1 cellular context compared by ENCODE assay signal in the genomic region with DNA sequence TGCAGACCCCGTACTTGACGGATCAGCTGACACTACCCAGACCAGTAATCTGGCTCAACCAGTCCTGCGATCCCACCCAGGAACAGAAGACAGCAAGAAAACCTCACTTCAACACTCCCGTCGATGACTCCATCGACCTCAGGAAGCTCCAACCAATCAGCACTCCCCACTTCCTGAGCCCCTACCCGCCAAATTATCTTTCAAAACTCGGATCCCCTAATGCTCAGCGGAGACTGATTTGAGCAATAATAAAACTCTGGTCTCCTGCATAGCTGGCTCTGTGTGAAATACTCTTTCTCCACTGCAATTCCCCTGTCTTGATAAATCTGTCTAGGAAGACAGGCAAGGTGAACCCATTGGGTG.
TF ChIP-seq lines count a peak whose summit lies in the region.

No MANE protein-coding gene starts in this region.

TF ChIP-seq in K562, 482 proteins besides CTCF, POLR2A, EP300 and RAD21 (continues in another document):
- no peak for TF ChIP-seq SIN3B (IDR thresholded peaks at IDR 0.05; ENCODE audit: low read depth)
- TF ChIP-seq CBX8 (IDR thresholded peaks at IDR 0.05; ENCODE audit: borderline replicate concordance, extremely low read depth, low read depth, low read length, poor library complexity, severe bottlenecking), result no peak
- TF ChIP-seq ERF (CRISPR knock-in tag; IDR thresholded peaks at IDR 0.05), result no peak
- no peak for TF ChIP-seq HNRNPLL (IDR thresholded peaks at IDR 0.05; ENCODE audit: low read depth, low read length, poor library complexity, severe bottlenecking)
- no peak for TF ChIP-seq OTX1 (CRISPR knock-in tag; IDR thresholded peaks at IDR 0.05)
- TF ChIP-seq RBFOX2 (IDR thresholded peaks at IDR 0.05; ENCODE audit: low read depth, low read length), result no peak
- no peak for TF ChIP-seq TFAM (CRISPR knock-in tag; conservative IDR thresholded peaks at IDR 0.05)
- no peak for TF ChIP-seq SIN3A (IDR thresholded peaks at IDR 0.05; ENCODE audit: borderline replicate concordance in 2 of 2, control insufficient read depth in 1 of 2, low read depth in 2 of 2, low read length in 2 of 2)
- TF ChIP-seq, protein P1, sequence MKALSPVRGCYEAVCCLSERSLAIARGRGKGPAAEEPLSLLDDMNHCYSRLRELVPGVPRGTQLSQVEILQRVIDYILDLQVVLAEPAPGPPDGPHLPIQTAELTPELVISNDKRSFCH (CRISPR knock-in tag; IDR thresholded peaks at IDR 0.05), result no peak
- TF ChIP-seq, protein P1 (tag; IDR thresholded peaks at IDR 0.05), result no peak
- no peak for TF ChIP-seq ZNF583 (CRISPR knock-in tag; IDR thresholded peaks at IDR 0.05)
- peak; percentile 28; the same call in 1 of the 2 replicates for TF ChIP-seq CBFA2T3 (IDR thresholded peaks at IDR 0.05)
- no peak for TF ChIP-seq ZNF174 (CRISPR knock-in tag; IDR thresholded peaks at IDR 0.05)
- TF ChIP-seq ARID1B (IDR thresholded peaks at IDR 0.05), result no peak
- no peak for TF ChIP-seq THRAP3 (IDR thresholded peaks at IDR 0.05; ENCODE audit: borderline replicate concordance)
- TF ChIP-seq HOXB6 (CRISPR knock-in tag; IDR thresholded peaks at IDR 0.05; ENCODE audit: borderline replicate concordance), result no peak
- TF ChIP-seq, protein P2, sequence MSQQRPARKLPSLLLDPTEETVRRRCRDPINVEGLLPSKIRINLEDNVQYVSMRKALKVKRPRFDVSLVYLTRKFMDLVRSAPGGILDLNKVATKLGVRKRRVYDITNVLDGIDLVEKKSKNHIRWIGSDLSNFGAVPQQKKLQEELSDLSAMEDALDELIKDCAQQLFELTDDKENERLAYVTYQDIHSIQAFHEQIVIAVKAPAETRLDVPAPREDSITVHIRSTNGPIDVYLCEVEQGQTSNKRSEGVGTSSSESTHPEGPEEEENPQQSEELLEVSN (IDR thresholded peaks at IDR 0.05; ENCODE audit: borderline replicate concordance in 1 of 2, extremely low read depth in 1 of 2, insufficient read depth in 1 of 2, insufficient read length in 1 of 2, low read depth in 1 of 2, low read length in 1 of 2, poor library complexity in 1 of 2, severe bottlenecking in 1 of 2), result peak in 1 of 2 experiments; percentile 52
- TF ChIP-seq POLR2G (IDR thresholded peaks at IDR 0.05; ENCODE audit: low read depth, low read length), result no peak
- TF ChIP-seq TCFL5 (CRISPR knock-in tag; conservative IDR thresholded peaks at IDR 0.05), result no peak
- 0 out of 2 replicates have a peak, but pooled peaks have one; percentile 21 for TF ChIP-seq L3MBTL2 (IDR thresholded peaks at IDR 0.05)
- TF ChIP-seq COPS2 (conservative IDR thresholded peaks at IDR 0.05), result no peak
- TF ChIP-seq KAT7 (CRISPR knock-in tag; IDR thresholded peaks at IDR 0.05; ENCODE audit: borderline replicate concordance), result 0 out of 2 replicates have a peak, but pooled peaks have one; percentile 29
- TF ChIP-seq POLR3G (IDR thresholded peaks at IDR 0.05; ENCODE audit: extremely low read depth, insufficient read length, insufficient replicate concordance), result no peak
- no peak for TF ChIP-seq YBX1 (IDR thresholded peaks at IDR 0.05)
- no peak for TF ChIP-seq ZNF197 (CRISPR knock-in tag; IDR thresholded peaks at IDR 0.05; ENCODE audit: low read depth)
- TF ChIP-seq, protein P3, sequence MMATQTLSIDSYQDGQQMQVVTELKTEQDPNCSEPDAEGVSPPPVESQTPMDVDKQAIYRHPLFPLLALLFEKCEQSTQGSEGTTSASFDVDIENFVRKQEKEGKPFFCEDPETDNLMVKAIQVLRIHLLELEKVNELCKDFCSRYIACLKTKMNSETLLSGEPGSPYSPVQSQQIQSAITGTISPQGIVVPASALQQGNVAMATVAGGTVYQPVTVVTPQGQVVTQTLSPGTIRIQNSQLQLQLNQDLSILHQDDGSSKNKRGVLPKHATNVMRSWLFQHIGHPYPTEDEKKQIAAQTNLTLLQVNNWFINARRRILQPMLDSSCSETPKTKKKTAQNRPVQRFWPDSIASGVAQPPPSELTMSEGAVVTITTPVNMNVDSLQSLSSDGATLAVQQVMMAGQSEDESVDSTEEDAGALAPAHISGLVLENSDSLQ (IDR thresholded peaks at IDR 0.05), result 0 out of 2 replicates have a peak, but pooled peaks have one; percentile 19
- TF ChIP-seq ZKSCAN8 (CRISPR knock-in tag; IDR thresholded peaks at IDR 0.05), result 0 out of 2 replicates have a peak, but pooled peaks have one; percentile 55
- TF ChIP-seq, protein P4, sequence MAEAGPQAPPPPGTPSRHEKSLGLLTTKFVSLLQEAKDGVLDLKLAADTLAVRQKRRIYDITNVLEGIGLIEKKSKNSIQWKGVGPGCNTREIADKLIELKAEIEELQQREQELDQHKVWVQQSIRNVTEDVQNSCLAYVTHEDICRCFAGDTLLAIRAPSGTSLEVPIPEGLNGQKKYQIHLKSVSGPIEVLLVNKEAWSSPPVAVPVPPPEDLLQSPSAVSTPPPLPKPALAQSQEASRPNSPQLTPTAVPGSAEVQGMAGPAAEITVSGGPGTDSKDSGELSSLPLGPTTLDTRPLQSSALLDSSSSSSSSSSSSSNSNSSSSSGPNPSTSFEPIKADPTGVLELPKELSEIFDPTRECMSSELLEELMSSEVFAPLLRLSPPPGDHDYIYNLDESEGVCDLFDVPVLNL (CRISPR knock-in tag; IDR thresholded peaks at IDR 0.05; ENCODE audit: low read depth), result no peak
- no peak for TF ChIP-seq SOX6 (IDR thresholded peaks at IDR 0.05)
- TF ChIP-seq, protein P5, sequence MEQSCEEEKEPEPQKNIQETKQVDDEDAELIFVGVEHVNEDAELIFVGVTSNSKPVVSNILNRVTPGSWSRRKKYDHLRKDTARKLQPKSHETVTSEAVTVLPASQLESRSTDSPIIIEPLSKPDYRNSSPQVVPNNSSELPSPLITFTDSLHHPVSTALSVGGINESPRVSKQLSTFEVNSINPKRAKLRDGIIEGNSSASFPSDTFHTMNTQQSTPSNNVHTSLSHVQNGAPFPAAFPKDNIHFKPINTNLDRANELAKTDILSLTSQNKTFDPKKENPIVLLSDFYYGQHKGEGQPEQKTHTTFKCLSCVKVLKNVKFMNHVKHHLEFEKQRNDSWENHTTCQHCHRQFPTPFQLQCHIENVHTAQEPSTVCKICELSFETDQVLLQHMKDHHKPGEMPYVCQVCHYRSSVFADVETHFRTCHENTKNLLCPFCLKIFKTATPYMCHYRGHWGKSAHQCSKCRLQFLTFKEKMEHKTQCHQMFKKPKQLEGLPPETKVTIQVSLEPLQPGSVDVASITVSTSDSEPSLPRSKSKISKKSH (CRISPR knock-in tag; IDR thresholded peaks at IDR 0.05), result no peak
- TF ChIP-seq ZNF324 (CRISPR knock-in tag; IDR thresholded peaks at IDR 0.05), result no peak
- no peak for TF ChIP-seq MCM3 (IDR thresholded peaks at IDR 0.05)
- TF ChIP-seq TCF7L2 (IDR thresholded peaks at IDR 0.05; ENCODE audit: low read depth, low read length), result no peak
- TF ChIP-seq, protein P6, sequence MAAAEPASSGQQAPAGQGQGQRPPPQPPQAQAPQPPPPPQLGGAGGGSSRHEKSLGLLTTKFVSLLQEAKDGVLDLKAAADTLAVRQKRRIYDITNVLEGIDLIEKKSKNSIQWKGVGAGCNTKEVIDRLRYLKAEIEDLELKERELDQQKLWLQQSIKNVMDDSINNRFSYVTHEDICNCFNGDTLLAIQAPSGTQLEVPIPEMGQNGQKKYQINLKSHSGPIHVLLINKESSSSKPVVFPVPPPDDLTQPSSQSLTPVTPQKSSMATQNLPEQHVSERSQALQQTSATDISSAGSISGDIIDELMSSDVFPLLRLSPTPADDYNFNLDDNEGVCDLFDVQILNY (CRISPR knock-in tag; IDR thresholded peaks at IDR 0.05), result no peak
- TF ChIP-seq NR2C1 (IDR thresholded peaks at IDR 0.05), result no peak
- TF ChIP-seq NR2C1 (tag; IDR thresholded peaks at IDR 0.05), result no peak
- TF ChIP-seq MTA1 (IDR thresholded peaks at IDR 0.05; ENCODE audit: borderline replicate concordance), result no peak
- TF ChIP-seq, protein P7, sequence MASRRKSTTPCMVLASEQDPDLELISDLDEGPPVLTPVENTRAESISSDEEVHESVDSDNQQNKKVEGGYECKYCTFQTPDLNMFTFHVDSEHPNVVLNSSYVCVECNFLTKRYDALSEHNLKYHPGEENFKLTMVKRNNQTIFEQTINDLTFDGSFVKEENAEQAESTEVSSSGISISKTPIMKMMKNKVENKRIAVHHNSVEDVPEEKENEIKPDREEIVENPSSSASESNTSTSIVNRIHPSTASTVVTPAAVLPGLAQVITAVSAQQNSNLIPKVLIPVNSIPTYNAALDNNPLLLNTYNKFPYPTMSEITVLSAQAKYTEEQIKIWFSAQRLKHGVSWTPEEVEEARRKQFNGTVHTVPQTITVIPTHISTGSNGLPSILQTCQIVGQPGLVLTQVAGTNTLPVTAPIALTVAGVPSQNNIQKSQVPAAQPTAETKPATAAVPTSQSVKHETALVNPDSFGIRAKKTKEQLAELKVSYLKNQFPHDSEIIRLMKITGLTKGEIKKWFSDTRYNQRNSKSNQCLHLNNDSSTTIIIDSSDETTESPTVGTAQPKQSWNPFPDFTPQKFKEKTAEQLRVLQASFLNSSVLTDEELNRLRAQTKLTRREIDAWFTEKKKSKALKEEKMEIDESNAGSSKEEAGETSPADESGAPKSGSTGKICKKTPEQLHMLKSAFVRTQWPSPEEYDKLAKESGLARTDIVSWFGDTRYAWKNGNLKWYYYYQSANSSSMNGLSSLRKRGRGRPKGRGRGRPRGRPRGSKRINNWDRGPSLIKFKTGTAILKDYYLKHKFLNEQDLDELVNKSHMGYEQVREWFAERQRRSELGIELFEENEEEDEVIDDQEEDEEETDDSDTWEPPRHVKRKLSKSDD (conservative IDR thresholded peaks at IDR 0.05; ENCODE audit: low read length), result no peak
- TF ChIP-seq NR2F6 (CRISPR knock-in tag; IDR thresholded peaks at IDR 0.05), result no peak
- no peak for TF ChIP-seq NFE2L1 (tag; IDR thresholded peaks at IDR 0.05; ENCODE audit: borderline replicate concordance, low read depth)
- TF ChIP-seq ARNT (IDR thresholded peaks at IDR 0.05), result 0 out of 4 replicates have a peak, but pooled peaks of 1 of the 2 experiments have one; percentile 2
- TF ChIP-seq BRCA1 (IDR thresholded peaks at IDR 0.05), result no peak
- TF ChIP-seq BRCA1 (CRISPR knock-in tag; IDR thresholded peaks at IDR 0.05), result no peak
- TF ChIP-seq PHF8 (IDR thresholded peaks at IDR 0.05; ENCODE audit: borderline replicate concordance, low read length), result no peak
- TF ChIP-seq SMAD4 (CRISPR knock-in tag; conservative IDR thresholded peaks at IDR 0.05), result no peak
- TF ChIP-seq, protein P8, sequence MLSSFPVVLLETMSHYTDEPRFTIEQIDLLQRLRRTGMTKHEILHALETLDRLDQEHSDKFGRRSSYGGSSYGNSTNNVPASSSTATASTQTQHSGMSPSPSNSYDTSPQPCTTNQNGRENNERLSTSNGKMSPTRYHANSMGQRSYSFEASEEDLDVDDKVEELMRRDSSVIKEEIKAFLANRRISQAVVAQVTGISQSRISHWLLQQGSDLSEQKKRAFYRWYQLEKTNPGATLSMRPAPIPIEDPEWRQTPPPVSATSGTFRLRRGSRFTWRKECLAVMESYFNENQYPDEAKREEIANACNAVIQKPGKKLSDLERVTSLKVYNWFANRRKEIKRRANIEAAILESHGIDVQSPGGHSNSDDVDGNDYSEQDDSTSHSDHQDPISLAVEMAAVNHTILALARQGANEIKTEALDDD (IDR thresholded peaks at IDR 0.05), result peak; percentile 56; the same call in 1 of the 2 replicates
- peak; percentile 16; the same call in 1 of the 2 replicates for TF ChIP-seq SMARCE1 (IDR thresholded peaks at IDR 0.05)
